1 cellular context compared by ENCODE assay signal in the genomic region with DNA sequence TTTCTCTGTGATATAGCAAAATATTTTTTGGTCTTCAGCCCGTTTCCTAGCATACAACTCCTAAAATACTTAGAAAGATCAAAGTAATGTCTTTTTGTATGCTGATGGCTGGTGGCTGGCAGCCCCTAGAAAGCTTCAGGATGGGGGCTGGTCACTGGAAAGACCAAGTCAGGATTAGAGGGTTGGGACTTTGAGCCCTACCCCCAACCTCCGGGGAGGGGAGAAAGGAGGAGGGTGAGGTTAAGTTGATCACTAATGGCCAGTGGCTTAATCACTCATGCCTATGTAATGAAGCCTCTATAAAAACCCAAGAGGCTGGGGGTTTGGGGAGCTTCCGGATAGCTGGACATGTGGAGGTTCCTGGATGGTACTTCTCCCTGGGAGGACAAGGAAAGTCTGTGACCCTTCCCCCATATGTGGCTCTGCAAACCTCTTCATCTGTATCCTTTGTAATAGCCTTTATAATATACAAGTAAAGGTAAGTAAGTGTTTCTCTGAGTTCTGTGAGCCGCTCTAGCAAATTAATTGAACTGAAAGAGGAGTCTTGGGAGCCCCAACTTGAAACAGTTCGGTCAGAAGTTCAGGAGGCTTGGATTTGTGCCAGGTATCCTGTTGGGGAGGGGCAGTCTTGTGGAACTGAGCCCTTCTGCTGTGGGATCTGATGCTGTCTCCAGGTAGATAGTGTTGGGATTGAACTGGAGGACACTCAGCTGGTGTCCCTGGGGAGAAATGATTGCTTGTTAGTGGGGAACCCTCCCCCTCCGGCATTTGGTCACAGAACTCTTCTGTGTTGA.
TF ChIP-seq lines count a peak whose summit lies in the region.

No MANE protein-coding gene starts in this region.

TF ChIP-seq in HepG2, 621 proteins besides CTCF, POLR2A, EP300 and RAD21 (continued from another document and continues in another):
- TF ChIP-seq, protein P1, sequence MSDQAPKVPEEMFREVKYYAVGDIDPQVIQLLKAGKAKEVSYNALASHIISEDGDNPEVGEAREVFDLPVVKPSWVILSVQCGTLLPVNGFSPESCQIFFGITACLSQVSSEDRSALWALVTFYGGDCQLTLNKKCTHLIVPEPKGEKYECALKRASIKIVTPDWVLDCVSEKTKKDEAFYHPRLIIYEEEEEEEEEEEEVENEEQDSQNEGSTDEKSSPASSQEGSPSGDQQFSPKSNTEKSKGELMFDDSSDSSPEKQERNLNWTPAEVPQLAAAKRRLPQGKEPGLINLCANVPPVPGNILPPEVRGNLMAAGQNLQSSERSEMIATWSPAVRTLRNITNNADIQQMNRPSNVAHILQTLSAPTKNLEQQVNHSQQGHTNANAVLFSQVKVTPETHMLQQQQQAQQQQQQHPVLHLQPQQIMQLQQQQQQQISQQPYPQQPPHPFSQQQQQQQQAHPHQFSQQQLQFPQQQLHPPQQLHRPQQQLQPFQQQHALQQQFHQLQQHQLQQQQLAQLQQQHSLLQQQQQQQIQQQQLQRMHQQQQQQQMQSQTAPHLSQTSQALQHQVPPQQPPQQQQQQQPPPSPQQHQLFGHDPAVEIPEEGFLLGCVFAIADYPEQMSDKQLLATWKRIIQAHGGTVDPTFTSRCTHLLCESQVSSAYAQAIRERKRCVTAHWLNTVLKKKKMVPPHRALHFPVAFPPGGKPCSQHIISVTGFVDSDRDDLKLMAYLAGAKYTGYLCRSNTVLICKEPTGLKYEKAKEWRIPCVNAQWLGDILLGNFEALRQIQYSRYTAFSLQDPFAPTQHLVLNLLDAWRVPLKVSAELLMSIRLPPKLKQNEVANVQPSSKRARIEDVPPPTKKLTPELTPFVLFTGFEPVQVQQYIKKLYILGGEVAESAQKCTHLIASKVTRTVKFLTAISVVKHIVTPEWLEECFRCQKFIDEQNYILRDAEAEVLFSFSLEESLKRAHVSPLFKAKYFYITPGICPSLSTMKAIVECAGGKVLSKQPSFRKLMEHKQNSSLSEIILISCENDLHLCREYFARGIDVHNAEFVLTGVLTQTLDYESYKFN (CRISPR knock-in tag; conservative IDR thresholded peaks at IDR 0.05) = 0 out of 2 replicates have a peak, but pooled peaks have one; percentile 51
- TF ChIP-seq ZSCAN31 (CRISPR knock-in tag; IDR thresholded peaks at IDR 0.05; ENCODE audit: low read depth) (peak; percentile 31; the same call in 1 of the 2 replicates), FOXA3 (CRISPR knock-in tag; IDR thresholded peaks at IDR 0.05) (0 out of 2 replicates have a peak, but pooled peaks have one; percentile 13), ZNF235 (CRISPR knock-in tag; IDR thresholded peaks at IDR 0.05; ENCODE audit: borderline replicate concordance) (0 out of 2 replicates have a peak, but pooled peaks have one; percentile 34), SP5 (CRISPR knock-in tag; IDR thresholded peaks at IDR 0.05; ENCODE audit: borderline replicate concordance, low read depth) (peak; percentile 19; the same call in 1 of the 2 replicates), PRPF4 (IDR thresholded peaks at IDR 0.05; ENCODE audit: low read depth, low read length, poor library complexity, severe bottlenecking) (peak; percentile 27), POLR2AphosphoS5 (IDR thresholded peaks at IDR 0.05; ENCODE audit: low read depth, low read length) (no peak), SPEN (CRISPR knock-in tag; IDR thresholded peaks at IDR 0.05; ENCODE audit: low read depth) (0 out of 2 replicates have a peak, but pooled peaks have one; percentile 30), ZNF260 (CRISPR knock-in tag; IDR thresholded peaks at IDR 0.05; ENCODE audit: borderline replicate concordance, low read depth) (no peak), BCL6 (CRISPR knock-in tag; IDR thresholded peaks at IDR 0.05) (peak; percentile 91), ZNF549 (CRISPR knock-in tag; IDR thresholded peaks at IDR 0.05) (no peak), TCF12 (IDR thresholded peaks at IDR 0.05) (no peak), TCF12 (CRISPR knock-in tag; IDR thresholded peaks at IDR 0.05) (0 out of 2 replicates have a peak, but pooled peaks have one; percentile 23), PITX1 (CRISPR knock-in tag; IDR thresholded peaks at IDR 0.05) (peak; percentile 81), JUNB (CRISPR knock-in tag; IDR thresholded peaks at IDR 0.05; ENCODE audit: borderline replicate concordance) (no peak), ZNF317 (CRISPR knock-in tag; IDR thresholded peaks at IDR 0.05) (0 out of 2 replicates have a peak, but pooled peaks have one; percentile 20), SP2 (CRISPR knock-in tag; IDR thresholded peaks at IDR 0.05) (0 out of 2 replicates have a peak, but pooled peaks have one; percentile 27), FOSL2 (CRISPR knock-in tag; IDR thresholded peaks at IDR 0.05) (peak; percentile 8), KDM6A (CRISPR knock-in tag; IDR thresholded peaks at IDR 0.05; ENCODE audit: low read depth) (0 out of 2 replicates have a peak, but pooled peaks have one; percentile 30), SOX6 (IDR thresholded peaks at IDR 0.05) (no peak), SOX6 (CRISPR knock-in tag; IDR thresholded peaks at IDR 0.05) (peak; percentile 56), YEATS2 (CRISPR knock-in tag; IDR thresholded peaks at IDR 0.05; ENCODE audit: borderline replicate concordance) (no peak), NFYB (CRISPR knock-in tag; IDR thresholded peaks at IDR 0.05) (no peak), NCOA2 (CRISPR knock-in tag; IDR thresholded peaks at IDR 0.05) (peak; percentile 38; the same call in 1 of the 2 replicates), DPF2 (CRISPR knock-in tag; IDR thresholded peaks at IDR 0.05; ENCODE audit: borderline replicate concordance, low read depth) (0 out of 2 replicates have a peak, but pooled peaks have one; percentile 11), ZNF34 (CRISPR knock-in tag; IDR thresholded peaks at IDR 0.05; ENCODE audit: borderline replicate concordance) (no peak), NCOR1 (IDR thresholded peaks at IDR 0.05; ENCODE audit: borderline replicate concordance, low read length) (0 out of 2 replicates have a peak, but pooled peaks have one; percentile 35), NR2F6 (IDR thresholded peaks at IDR 0.05) (no peak), NR2F6 (CRISPR knock-in tag; IDR thresholded peaks at IDR 0.05) (no peak), ZNF44 (CRISPR knock-in tag; IDR thresholded peaks at IDR 0.05) (no peak), HNF4G (IDR thresholded peaks at IDR 0.05; ENCODE audit: borderline replicate concordance, low read depth, low read length) (peak; percentile 61; the same call in 1 of the 2 replicates), HNF4G (CRISPR knock-in tag; IDR thresholded peaks at IDR 0.05; ENCODE audit: borderline replicate concordance, low read depth) (no peak), ZNF747 (CRISPR knock-in tag; IDR thresholded peaks at IDR 0.05; ENCODE audit: borderline replicate concordance) (0 out of 2 replicates have a peak, but pooled peaks have one; percentile 33), TBL1XR1 (IDR thresholded peaks at IDR 0.05; ENCODE audit: borderline replicate concordance, low read length, partially characterized antibody) (no peak), ZNF17 (CRISPR knock-in tag; IDR thresholded peaks at IDR 0.05) (no peak), ASH2L (IDR thresholded peaks at IDR 0.05; ENCODE audit: insufficient read length, low read depth, low read length) (peak; percentile 59), TCF7 (IDR thresholded peaks at IDR 0.05; ENCODE audit: low read depth) (peak; percentile 16; the same call in 1 of the 2 replicates), ZNF333 (CRISPR knock-in tag; IDR thresholded peaks at IDR 0.05; ENCODE audit: borderline replicate concordance) (0 out of 2 replicates have a peak, but pooled peaks have one; percentile 44), ZZZ3 (CRISPR knock-in tag; IDR thresholded peaks at IDR 0.05; ENCODE audit: borderline replicate concordance) (no peak), ZNF773 (CRISPR knock-in tag; IDR thresholded peaks at IDR 0.05; ENCODE audit: borderline replicate concordance) (no peak)
- TF ChIP-seq, protein P2, sequence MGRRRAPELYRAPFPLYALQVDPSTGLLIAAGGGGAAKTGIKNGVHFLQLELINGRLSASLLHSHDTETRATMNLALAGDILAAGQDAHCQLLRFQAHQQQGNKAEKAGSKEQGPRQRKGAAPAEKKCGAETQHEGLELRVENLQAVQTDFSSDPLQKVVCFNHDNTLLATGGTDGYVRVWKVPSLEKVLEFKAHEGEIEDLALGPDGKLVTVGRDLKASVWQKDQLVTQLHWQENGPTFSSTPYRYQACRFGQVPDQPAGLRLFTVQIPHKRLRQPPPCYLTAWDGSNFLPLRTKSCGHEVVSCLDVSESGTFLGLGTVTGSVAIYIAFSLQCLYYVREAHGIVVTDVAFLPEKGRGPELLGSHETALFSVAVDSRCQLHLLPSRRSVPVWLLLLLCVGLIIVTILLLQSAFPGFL (CRISPR knock-in tag; IDR thresholded peaks at IDR 0.05) = no peak
- TF ChIP-seq, protein P3, sequence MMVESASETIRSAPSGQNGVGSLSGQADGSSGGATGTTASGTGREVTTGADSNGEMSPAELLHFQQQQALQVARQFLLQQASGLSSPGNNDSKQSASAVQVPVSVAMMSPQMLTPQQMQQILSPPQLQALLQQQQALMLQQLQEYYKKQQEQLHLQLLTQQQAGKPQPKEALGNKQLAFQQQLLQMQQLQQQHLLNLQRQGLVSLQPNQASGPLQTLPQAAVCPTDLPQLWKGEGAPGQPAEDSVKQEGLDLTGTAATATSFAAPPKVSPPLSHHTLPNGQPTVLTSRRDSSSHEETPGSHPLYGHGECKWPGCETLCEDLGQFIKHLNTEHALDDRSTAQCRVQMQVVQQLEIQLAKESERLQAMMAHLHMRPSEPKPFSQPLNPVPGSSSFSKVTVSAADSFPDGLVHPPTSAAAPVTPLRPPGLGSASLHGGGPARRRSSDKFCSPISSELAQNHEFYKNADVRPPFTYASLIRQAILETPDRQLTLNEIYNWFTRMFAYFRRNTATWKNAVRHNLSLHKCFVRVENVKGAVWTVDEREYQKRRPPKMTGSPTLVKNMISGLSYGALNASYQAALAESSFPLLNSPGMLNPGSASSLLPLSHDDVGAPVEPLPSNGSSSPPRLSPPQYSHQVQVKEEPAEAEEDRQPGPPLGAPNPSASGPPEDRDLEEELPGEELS (CRISPR knock-in tag; IDR thresholded peaks at IDR 0.05) = peak; percentile 33; the same call in 1 of the 2 replicates
- TF ChIP-seq, protein P4, sequence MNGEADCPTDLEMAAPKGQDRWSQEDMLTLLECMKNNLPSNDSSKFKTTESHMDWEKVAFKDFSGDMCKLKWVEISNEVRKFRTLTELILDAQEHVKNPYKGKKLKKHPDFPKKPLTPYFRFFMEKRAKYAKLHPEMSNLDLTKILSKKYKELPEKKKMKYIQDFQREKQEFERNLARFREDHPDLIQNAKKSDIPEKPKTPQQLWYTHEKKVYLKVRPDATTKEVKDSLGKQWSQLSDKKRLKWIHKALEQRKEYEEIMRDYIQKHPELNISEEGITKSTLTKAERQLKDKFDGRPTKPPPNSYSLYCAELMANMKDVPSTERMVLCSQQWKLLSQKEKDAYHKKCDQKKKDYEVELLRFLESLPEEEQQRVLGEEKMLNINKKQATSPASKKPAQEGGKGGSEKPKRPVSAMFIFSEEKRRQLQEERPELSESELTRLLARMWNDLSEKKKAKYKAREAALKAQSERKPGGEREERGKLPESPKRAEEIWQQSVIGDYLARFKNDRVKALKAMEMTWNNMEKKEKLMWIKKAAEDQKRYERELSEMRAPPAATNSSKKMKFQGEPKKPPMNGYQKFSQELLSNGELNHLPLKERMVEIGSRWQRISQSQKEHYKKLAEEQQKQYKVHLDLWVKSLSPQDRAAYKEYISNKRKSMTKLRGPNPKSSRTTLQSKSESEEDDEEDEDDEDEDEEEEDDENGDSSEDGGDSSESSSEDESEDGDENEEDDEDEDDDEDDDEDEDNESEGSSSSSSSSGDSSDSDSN (CRISPR knock-in tag; IDR thresholded peaks at IDR 0.05) = 0 out of 2 replicates have a peak, but pooled peaks have one; percentile 18
- TF ChIP-seq, protein P5, sequence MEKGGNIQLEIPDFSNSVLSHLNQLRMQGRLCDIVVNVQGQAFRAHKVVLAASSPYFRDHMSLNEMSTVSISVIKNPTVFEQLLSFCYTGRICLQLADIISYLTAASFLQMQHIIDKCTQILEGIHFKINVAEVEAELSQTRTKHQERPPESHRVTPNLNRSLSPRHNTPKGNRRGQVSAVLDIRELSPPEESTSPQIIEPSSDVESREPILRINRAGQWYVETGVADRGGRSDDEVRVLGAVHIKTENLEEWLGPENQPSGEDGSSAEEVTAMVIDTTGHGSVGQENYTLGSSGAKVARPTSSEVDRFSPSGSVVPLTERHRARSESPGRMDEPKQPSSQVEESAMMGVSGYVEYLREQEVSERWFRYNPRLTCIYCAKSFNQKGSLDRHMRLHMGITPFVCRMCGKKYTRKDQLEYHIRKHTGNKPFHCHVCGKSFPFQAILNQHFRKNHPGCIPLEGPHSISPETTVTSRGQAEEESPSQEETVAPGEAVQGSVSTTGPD (CRISPR knock-in tag; IDR thresholded peaks at IDR 0.05) = no peak
- TF ChIP-seq, protein P6, sequence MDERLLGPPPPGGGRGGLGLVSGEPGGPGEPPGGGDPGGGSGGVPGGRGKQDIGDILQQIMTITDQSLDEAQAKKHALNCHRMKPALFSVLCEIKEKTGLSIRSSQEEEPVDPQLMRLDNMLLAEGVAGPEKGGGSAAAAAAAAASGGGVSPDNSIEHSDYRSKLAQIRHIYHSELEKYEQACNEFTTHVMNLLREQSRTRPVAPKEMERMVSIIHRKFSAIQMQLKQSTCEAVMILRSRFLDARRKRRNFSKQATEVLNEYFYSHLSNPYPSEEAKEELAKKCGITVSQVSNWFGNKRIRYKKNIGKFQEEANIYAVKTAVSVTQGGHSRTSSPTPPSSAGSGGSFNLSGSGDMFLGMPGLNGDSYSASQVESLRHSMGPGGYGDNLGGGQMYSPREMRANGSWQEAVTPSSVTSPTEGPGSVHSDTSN (CRISPR knock-in tag; IDR thresholded peaks at IDR 0.05) = 0 out of 2 replicates have a peak, but pooled peaks have one; percentile 29
- TF ChIP-seq, protein P7, sequence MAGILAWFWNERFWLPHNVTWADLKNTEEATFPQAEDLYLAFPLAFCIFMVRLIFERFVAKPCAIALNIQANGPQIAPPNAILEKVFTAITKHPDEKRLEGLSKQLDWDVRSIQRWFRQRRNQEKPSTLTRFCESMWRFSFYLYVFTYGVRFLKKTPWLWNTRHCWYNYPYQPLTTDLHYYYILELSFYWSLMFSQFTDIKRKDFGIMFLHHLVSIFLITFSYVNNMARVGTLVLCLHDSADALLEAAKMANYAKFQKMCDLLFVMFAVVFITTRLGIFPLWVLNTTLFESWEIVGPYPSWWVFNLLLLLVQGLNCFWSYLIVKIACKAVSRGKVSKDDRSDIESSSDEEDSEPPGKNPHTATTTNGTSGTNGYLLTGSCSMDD (CRISPR knock-in tag; IDR thresholded peaks at IDR 0.05) = no peak
- TF ChIP-seq, protein P8, sequence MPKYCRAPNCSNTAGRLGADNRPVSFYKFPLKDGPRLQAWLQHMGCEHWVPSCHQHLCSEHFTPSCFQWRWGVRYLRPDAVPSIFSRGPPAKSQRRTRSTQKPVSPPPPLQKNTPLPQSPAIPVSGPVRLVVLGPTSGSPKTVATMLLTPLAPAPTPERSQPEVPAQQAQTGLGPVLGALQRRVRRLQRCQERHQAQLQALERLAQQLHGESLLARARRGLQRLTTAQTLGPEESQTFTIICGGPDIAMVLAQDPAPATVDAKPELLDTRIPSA (CRISPR knock-in tag; IDR thresholded peaks at IDR 0.05; ENCODE audit: borderline replicate concordance) = no peak
